ENCODE assay signal across 18 cellular contexts in the genomic region with DNA sequence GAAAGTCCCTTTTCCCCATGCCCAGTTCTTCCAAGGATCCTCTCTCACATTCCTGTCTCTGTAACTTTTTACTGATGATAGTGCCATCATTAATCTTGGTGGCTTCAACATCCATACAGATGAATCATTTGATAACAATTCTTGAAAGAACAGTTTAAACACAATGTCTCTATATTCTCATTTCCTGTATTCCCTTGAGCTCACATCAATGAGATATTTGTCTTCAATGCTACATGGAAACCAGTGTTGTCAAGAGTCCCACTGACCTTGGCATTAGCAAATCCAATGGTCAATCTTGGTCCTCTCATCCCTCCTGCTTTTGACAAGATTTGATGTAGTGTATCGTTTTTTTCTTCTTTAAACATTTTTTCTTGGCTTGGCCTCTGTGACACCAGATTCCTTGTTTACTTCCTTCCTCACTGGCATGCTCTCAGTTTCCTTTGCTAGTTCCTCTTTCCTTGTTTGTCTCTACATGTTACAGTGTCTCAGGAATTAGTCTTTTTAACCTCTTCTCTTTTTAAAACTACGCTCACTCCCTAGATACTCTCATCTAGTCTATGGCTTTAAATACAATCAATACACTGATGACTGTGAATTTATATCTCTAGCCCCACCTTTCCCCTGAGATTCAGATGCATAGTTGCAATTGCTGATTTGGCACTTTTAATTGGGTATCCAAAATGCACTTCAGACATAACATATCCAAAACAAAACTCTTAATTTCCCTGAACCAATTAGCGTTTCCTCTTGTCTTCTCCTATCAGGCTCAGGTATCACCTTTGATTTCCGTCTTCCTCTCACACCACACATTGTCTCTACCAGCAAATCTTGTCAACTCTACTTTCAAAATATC.
A peak's percentile ranks its signal among the peaks of the same experiment; 100 is the strongest.
DNase-seq lines count a peak whose midpoint lies in the region; ATAC-seq, FAIRE-seq and TF ChIP-seq lines count a peak whose summit lies in the region.
"Had no signal": no experiment of that assay in that cellular context is flagged by ENCODE, and none has a peak within 500 bp of the region (broad histone marks: within the 10 kb centered on the region; RNA-seq: fewer than 3 reads in every experiment).

No MANE protein-coding gene starts in this region.

- no peaks in the 10 kb centered on the region for H4K20me1 ChIP-seq in GM12878 (ENCODE audit: control insufficient read depth, insufficient read depth)

- CTCF ChIA-PET in GM12878 (lab: Yijun Ruan, JAX): no interaction called here
- CTCF ChIA-PET in naive thymus-derived CD4-positive, alpha-beta T cell (lab: Charles Lee): no interaction called here

- BruUV-seq in GM12878 (replicated peaks; lab: Mats Ljungman, UMichigan): TSS peak; percentile 11

- peaks cover 0 to 2% (median 0%) of the 10 kb centered on the region in 11 donors for H3K9me3 Mint-ChIP-seq in naive thymus-derived CD4-positive, alpha-beta T cell
- no peaks in the 10 kb centered on the region for H3K9me3 Mint-ChIP-seq in mesothelial cell of epicardium
- H3K9me3 Mint-ChIP-seq: activated CD8-positive, alpha-beta T cell treated with anti-CD3 and anti-CD28 coated beads for 36 hours; activated T-helper 1 cell treated with anti-CD3 and anti-CD28 coated beads, Interleukin-12 subunit alpha, Interleukin-12 subunit beta, Interleukin-2, Interleukin-4 antibody, amounts not matched to agents 30 ng/mL and 10 ng/mL and 1 ng/mL, durations not matched to agents 14 hours and 24 hours and 36 hours; natural killer cell had no signal

- TF ChIP-seq POLR2A in GM12878 (IDR thresholded peaks at IDR 0.05; ENCODE audit: low read depth, low read length) (no peak), GM12892 (IDR thresholded peaks at IDR 0.05; ENCODE audit: low read depth, low read length) (no peak), testis (IDR thresholded peaks at IDR 0.05) (no peak)

- H3K9ac ChIP-seq in GM12878 (ENCODE audit: control insufficient read depth, insufficient read depth, low read length): no peak overlapping the region

- intact Hi-C loops in GM12878 (cut with micrococcal nuclease; ENCODE audit: unreplicated experiment) (no loop called here), testis (cut with DNase I; ENCODE audit: low total_unique reads) (no loop called here)
- intact Hi-C loops in naive thymus-derived CD4-positive, alpha-beta T cell (cut with micrococcal nuclease): no loop called here

- ATAC-seq in GM12878: no peak
- peak; percentile 41 for ATAC-seq in naive thymus-derived CD4-positive, alpha-beta T cell
- no peak for ATAC-seq in HG03108 (IDR thresholded peaks at IDR 0.05; ENCODE audit: unreplicated experiment)
- ATAC-seq: activated CD8-positive, alpha-beta T cell treated with anti-CD3 and anti-CD28 coated beads for 36 hours; natural killer cell had no signal

- H3K27ac Mint-ChIP-seq in naive thymus-derived CD4-positive, alpha-beta T cell: peak overlapping the region in 1 of 9 donors; percentile 1
- H3K27ac Mint-ChIP-seq in mesothelial cell of epicardium: no peak overlapping the region
- H3K27ac Mint-ChIP-seq: activated CD8-positive, alpha-beta T cell treated with anti-CD3 and anti-CD28 coated beads for 36 hours; activated T-helper 1 cell treated with anti-CD3 and anti-CD28 coated beads, Interleukin-12 subunit alpha, Interleukin-12 subunit beta, Interleukin-2, Interleukin-4 antibody, amounts not matched to agents 30 ng/mL and 10 ng/mL and 1 ng/mL, durations not matched to agents 14 hours and 24 hours and 36 hours; endodermal cell; natural killer cell had no signal

- H3K4me1 Mint-ChIP-seq in naive thymus-derived CD4-positive, alpha-beta T cell: peaks cover 0 to 8% (median 0%) of the 10 kb centered on the region in 7 donors
- H3K4me1 Mint-ChIP-seq in mesothelial cell of epicardium: no peaks in the 10 kb centered on the region
- H3K4me1 Mint-ChIP-seq: endodermal cell, natural killer cell had no signal

- no peak overlapping the region for H3K27ac ChIP-seq in GM12878 (ENCODE audit: control insufficient read depth, insufficient read depth)
- H3K27ac ChIP-seq in naive thymus-derived CD4-positive, alpha-beta T cell (ENCODE audit: low read depth, low read length): no peak overlapping the region
- no peak overlapping the region for H3K27ac ChIP-seq in testis
- H3K27ac ChIP-seq: left ventricle myocardium inferior had no signal

- no peaks in the 10 kb centered on the region for H3K4me1 ChIP-seq in GM12878 (ENCODE audit: control insufficient read depth, insufficient read depth, low read length)
- H3K4me1 ChIP-seq in naive thymus-derived CD4-positive, alpha-beta T cell (ENCODE audit: control insufficient read depth in 2 of 2, insufficient read depth in 2 of 2, low read length in 2 of 2): no peaks in the 10 kb centered on the region
- no peaks in the 10 kb centered on the region for H3K4me1 ChIP-seq in testis
- H3K4me1 ChIP-seq: left ventricle myocardium inferior had no signal

- no peak for TF ChIP-seq EP300 in GM12878 (IDR thresholded peaks at IDR 0.05; ENCODE audit: borderline replicate concordance in 1 of 2, control insufficient read depth in 1 of 2, low read depth in 2 of 2, low read length in 2 of 2)

- no peaks in the 10 kb centered on the region for H3K27me3 ChIP-seq in GM12878 (replicated peaks in 1 of 2; ENCODE audit: control insufficient read depth in 2 of 2, insufficient read depth in 2 of 2, low read length in 1 of 2)
- no peaks in the 10 kb centered on the region for H3K27me3 ChIP-seq in naive thymus-derived CD4-positive, alpha-beta T cell (ENCODE audit: control insufficient read depth in 2 of 2, insufficient read depth in 2 of 2, low read length in 2 of 2)
- H3K27me3 ChIP-seq in testis: no peaks in the 10 kb centered on the region

- no peak for TF ChIP-seq RAD21 in GM12878 (IDR thresholded peaks at IDR 0.05; ENCODE audit: insufficient read depth, low read depth, low read length)

- no peak for TF ChIP-seq CTCF in GM12878 (IDR thresholded peaks at IDR 0.05 in 2 of 3, conservative IDR thresholded peaks at IDR 0.05 in 1 of 3; ENCODE audit: control insufficient read depth in 2 of 3, extremely low read depth in 1 of 3, insufficient read depth in 1 of 3, low read depth in 3 of 3, low read length in 3 of 3)
- no peak for TF ChIP-seq CTCF in testis (IDR thresholded peaks at IDR 0.05)
- TF ChIP-seq CTCF in mesothelial cell of epicardium (IDR thresholded peaks at IDR 0.05; ENCODE audit: unreplicated experiment): no peak

- H3K36me3 ChIP-seq in GM12878 (ENCODE audit: control insufficient read depth in 2 of 2, insufficient read depth in 2 of 2, low read length in 1 of 2): no peaks in the 10 kb centered on the region; a peak in 2 of 4 replicates
- H3K36me3 ChIP-seq in naive thymus-derived CD4-positive, alpha-beta T cell (ENCODE audit: control insufficient read depth in 2 of 3, insufficient read depth in 3 of 3, low read length in 3 of 3): no peaks in the 10 kb centered on the region
- no peaks in the 10 kb centered on the region for H3K36me3 ChIP-seq in testis (ENCODE audit: low read depth, missing control alignments)

- no peak overlapping the region for H3K4me3 Mint-ChIP-seq in naive thymus-derived CD4-positive, alpha-beta T cell
- no peak overlapping the region for H3K4me3 Mint-ChIP-seq in mesothelial cell of epicardium
- H3K4me3 Mint-ChIP-seq: activated CD8-positive, alpha-beta T cell treated with anti-CD3 and anti-CD28 coated beads for 36 hours; activated T-helper 1 cell treated with anti-CD3 and anti-CD28 coated beads, Interleukin-12 subunit alpha, Interleukin-12 subunit beta, Interleukin-2, Interleukin-4 antibody, amounts not matched to agents 30 ng/mL and 10 ng/mL and 1 ng/mL, durations not matched to agents 14 hours and 24 hours and 36 hours; endodermal cell; natural killer cell had no signal

- SMC1A ChIA-PET in GM12878 (lab: Charles Lee; ENCODE audit: uncharacterized antibody, unreplicated experiment): no interaction called here

- no peak overlapping the region for H3K4me3 ChIP-seq in GM12878
- no peak overlapping the region for H3K4me3 ChIP-seq in naive thymus-derived CD4-positive, alpha-beta T cell (ENCODE audit: low read length)
- no peak overlapping the region for H3K4me3 ChIP-seq in testis
- H3K4me3 ChIP-seq: left ventricle myocardium inferior had no signal

- FAIRE-seq in GM12878 (lab: Jason Lieb, UNC) (no peak), GM12892 (lab: Jason Lieb, UNC) (no peak)

- H3K36me3 Mint-ChIP-seq in naive thymus-derived CD4-positive, alpha-beta T cell: peaks cover 0 to 4% (median 0%) of the 10 kb centered on the region in 5 donors
- peaks cover 20% of the 10 kb centered on the region for H3K36me3 Mint-ChIP-seq in mesothelial cell of epicardium
- H3K36me3 Mint-ChIP-seq: natural killer cell had no signal

- H3K4me2 ChIP-seq in GM12878 (ENCODE audit: control insufficient read depth, insufficient read depth): no peak overlapping the region

- no peaks in the 10 kb centered on the region for H3K9me3 ChIP-seq in GM12878 (replicated peaks; ENCODE audit: control insufficient read depth, insufficient read depth, low read length)
- no peaks in the 10 kb centered on the region for H3K9me3 ChIP-seq in naive thymus-derived CD4-positive, alpha-beta T cell (ENCODE audit: control insufficient read depth in 2 of 3, low read length in 3 of 3)
- H3K9me3 ChIP-seq in testis: no peaks in the 10 kb centered on the region
- H3K9me3 ChIP-seq: left ventricle myocardium inferior had no signal

- RAD21 ChIA-PET in GM12878 (lab: Charles Lee; ENCODE audit: unreplicated experiment): no interaction called here

- 72% methylated on average over 4 of the region's 4 CpGs for WGBS in GM12878 (ENCODE audit: insufficient coverage, insufficient replicate concordance, low lambda C conversion rate, missing lambda C conversion rate)
- WGBS in testis, 2 donors: 73 to 77% methylated on average over 4 of the region's 4 CpGs

- in situ Hi-C loops in GM12878 (cut with MboI): no loop called here

- no peak overlapping the region for H2AFZ ChIP-seq in GM12878 (ENCODE audit: control insufficient read depth, low read depth, low read length)

- H3K79me2 ChIP-seq in GM12878 (ENCODE audit: control insufficient read depth, insufficient read depth, low read length): no peaks in the 10 kb centered on the region

- POLR2A ChIA-PET in GM12878 (lab: Charles Lee): no interaction called here
- POLR2A ChIA-PET in naive thymus-derived CD4-positive, alpha-beta T cell (lab: Charles Lee): no interaction called here

- H3K27me3 Mint-ChIP-seq in naive thymus-derived CD4-positive, alpha-beta T cell: no peaks in the 10 kb centered on the region
- no peaks in the 10 kb centered on the region for H3K27me3 Mint-ChIP-seq in mesothelial cell of epicardium (ENCODE audit: low read depth)
- H3K27me3 Mint-ChIP-seq: activated CD8-positive, alpha-beta T cell treated with anti-CD3 and anti-CD28 coated beads for 36 hours had no signal

- DNase-seq in EH (ENCODE audit: low read depth) (peak; percentile 27), NOMO-1 treated with dmso at 0.1 percent for 144 hours (lab: John Stamatoyannopoulos, UW; ENCODE audit: unreplicated experiment) (peak; percentile 2), GM12878 (ENCODE audit: low read depth, low spot score) (no peak), GM12892 (ENCODE audit: insufficient read length) (no peak), testis (no peak), mesothelial cell of epicardium (ENCODE audit: low spot score in 2 of 2, unreplicated experiment in 2 of 2) (no peak)
- DNase-seq in naive thymus-derived CD4-positive, alpha-beta T cell: no peak
- DNase-seq: activated CD8-positive, alpha-beta T cell treated with anti-CD3 and anti-CD28 coated beads for 36 hours; central memory CD4-positive, alpha-beta T cell; DMS153; endodermal cell; GOT3; left ventricle myocardium inferior; natural killer cell; NCI-H1105; NCI-H774 had no signal

Comparison
In these comparisons a context has a peak if more than half of its experiments do, and no peak if none do; other contexts are left out.
1. DNase-seq: peak in EH (single experiment) and NOMO-1 treated with dmso at 0.1 percent for 144 hours (single experiment); none in GM12878 (single experiment), naive thymus-derived CD4-positive, alpha-beta T cell (0 of 9), GM12892 (single experiment), testis (single experiment) and mesothelial cell of epicardium (0 of 2).